Comparison of ENCODE assay signal across 8 cellular contexts in the genomic region with DNA sequence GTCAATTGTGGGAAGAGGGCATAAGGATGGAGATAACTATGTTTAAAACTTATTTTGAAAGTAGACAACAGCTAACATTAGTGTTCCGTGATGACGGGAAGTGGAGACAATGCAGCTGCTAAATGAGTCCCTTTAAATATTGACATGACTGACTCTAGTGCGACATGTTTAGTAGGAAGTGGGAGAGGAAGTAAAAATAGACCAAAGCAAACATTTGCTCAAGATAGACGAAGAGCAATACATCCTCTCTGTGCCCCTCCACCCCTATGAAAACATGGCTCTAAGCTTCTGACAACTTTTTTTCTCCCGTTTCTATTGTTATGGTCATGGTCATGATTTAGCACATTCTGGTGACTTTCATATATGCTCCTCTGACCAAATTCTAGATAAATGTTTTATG. TPM values are rescaled to one million over a fixed set of nuclear protein-coding genes. Genes with fewer than 3 reads are reported as not detected.
DNase-seq lines count a peak whose midpoint lies in the region; ATAC-seq lines count a peak whose summit lies in the region.

No MANE protein-coding gene starts in this region.

- no peak overlapping the region for H3K4me3 ChIP-seq in skeletal muscle tissue (ENCODE audit: low read length in 3 of 3)

- H3K9ac ChIP-seq in skeletal muscle tissue (ENCODE audit: low read depth in 1 of 3, low read length in 3 of 3) = no peak overlapping the region

- POLR2A ChIA-PET in activated naive CD8-positive, alpha-beta T cell treated with anti-CD3 and anti-CD28 coated beads, Interleukin-2, amount 10 ng/mL, durations not matched to agents 7 days and 5 days (lab: Charles Lee) = interaction anchor here (0.7 to 1.8 kb wide), 5 partner anchors 13 to 365 kb away, joined by 3 to 21 read pairs (median 3); a partner anchor contains a TSS

- DNase-seq in activated CD4-positive, CD25-positive, alpha-beta regulatory T cell (lab: John Stamatoyannopoulos, UW) = no peak
- no peak for DNase-seq in activated naive CD8-positive, alpha-beta T cell treated with anti-CD3 and anti-CD28 coated beads, Interleukin-2, amount 10 ng/mL, durations not matched to agents 7 days and 5 days
- no peak for DNase-seq in cerebellar nuclear complex (lab: John Stamatoyannopoulos, UW)

- H3K4me1 ChIP-seq in skeletal muscle tissue (ENCODE audit: control insufficient read depth in 3 of 3, insufficient read depth in 3 of 3, low read length in 3 of 3) = peaks cover 0 to 2% (median 1%) of the 10 kb centered on the region in 3 donors

- H3K27ac Mint-ChIP-seq in activated naive CD8-positive, alpha-beta T cell treated with anti-CD3 and anti-CD28 coated beads, Interleukin-2, amount 10 ng/mL, durations not matched to agents 7 days and 5 days = peak overlapping the region; percentile 66

- peak overlapping the region; percentile 14 for H3K4me3 Mint-ChIP-seq in activated naive CD8-positive, alpha-beta T cell treated with anti-CD3 and anti-CD28 coated beads, Interleukin-2, amount 10 ng/mL, durations not matched to agents 7 days and 5 days

- no peaks in the 10 kb centered on the region for H3K27me3 Mint-ChIP-seq in activated naive CD8-positive, alpha-beta T cell treated with anti-CD3 and anti-CD28 coated beads, Interleukin-2, amount 10 ng/mL, durations not matched to agents 7 days and 5 days

- no peaks in the 10 kb centered on the region for H3K27me3 ChIP-seq in skeletal muscle tissue (ENCODE audit: control insufficient read depth in 3 of 3, insufficient read depth in 3 of 3, low read length in 3 of 3)

- peaks cover 36% of the 10 kb centered on the region for H3K4me1 Mint-ChIP-seq in activated naive CD8-positive, alpha-beta T cell treated with anti-CD3 and anti-CD28 coated beads, Interleukin-2, amount 10 ng/mL, durations not matched to agents 7 days and 5 days

- no peaks in the 10 kb centered on the region for H3K36me3 ChIP-seq in skeletal muscle tissue (ENCODE audit: control insufficient read depth in 3 of 3, insufficient read depth in 3 of 3, low read length in 3 of 3)

- H3K9me3 Mint-ChIP-seq in activated naive CD8-positive, alpha-beta T cell treated with anti-CD3 and anti-CD28 coated beads, Interleukin-2, amount 10 ng/mL, durations not matched to agents 7 days and 5 days = peaks cover 2% of the 10 kb centered on the region

- ATAC-seq in activated CD4-positive, CD25-positive, alpha-beta regulatory T cell treated with anti-CD3 and anti-CD28 coated beads, Interleukin-2, amount 50 U/mL, for 24 hours = peak; percentile 46 to 58
- ATAC-seq in HG03135 (IDR thresholded peaks at IDR 0.05; ENCODE audit: unreplicated experiment) = peak; percentile 58
- peak; percentile 88 for ATAC-seq in activated naive CD8-positive, alpha-beta T cell treated with anti-CD3 and anti-CD28 coated beads, Interleukin-2, amount 10 ng/mL, durations not matched to agents 7 days and 5 days (ENCODE audit: low read depth)
- no peak for ATAC-seq in esophagus mucosa
- ATAC-seq in GM18502 (IDR thresholded peaks at IDR 0.05; ENCODE audit: poor library complexity, unreplicated experiment) = no peak

- peaks cover 7% of the 10 kb centered on the region for H3K36me3 Mint-ChIP-seq in activated naive CD8-positive, alpha-beta T cell treated with anti-CD3 and anti-CD28 coated beads, Interleukin-2, amount 10 ng/mL, durations not matched to agents 7 days and 5 days

- H3K27ac ChIP-seq in skeletal muscle tissue (ENCODE audit: low read depth, low read length) = peak overlapping the region; percentile 51

- H3K9me3 ChIP-seq in skeletal muscle tissue (ENCODE audit: control insufficient read depth in 3 of 3, low read length in 3 of 3) = no peaks in the 10 kb centered on the region

RNA-seq across cellular contexts. Expression of a gene that starts 60.0 kb away (rescaled TPM):
- total RNA-seq in activated naive CD8-positive, alpha-beta T cell treated with anti-CD3 and anti-CD28 coated beads, Interleukin-2, amount 10 ng/mL, durations not matched to agents 7 days and 5 days = under 1 TPM; 0.34 to 0.55 TPM
- total RNA-seq in skeletal muscle tissue (16.7 TPM), esophagus mucosa (1.9 TPM)

Comparison
In these comparisons a context has a peak if more than half of its experiments do, and no peak if none do; other contexts are left out.
1. ATAC-seq: peak in activated CD4-positive, CD25-positive, alpha-beta regulatory T cell treated with anti-CD3 and anti-CD28 coated beads, Interleukin-2, amount 50 U/mL, for 24 hours (2 of 2), HG03135 (single experiment) and activated naive CD8-positive, alpha-beta T cell treated with anti-CD3 and anti-CD28 coated beads, Interleukin-2, amount 10 ng/mL, durations not matched to agents 7 days and 5 days (single experiment); none in esophagus mucosa (single experiment) and GM18502 (single experiment).